ENCODE assay signal across 8 cellular contexts in genomic region chr3:160449660-160450598, GRCh38. TPM values are rescaled to one million over a fixed set of nuclear protein-coding genes. Genes with fewer than 3 reads are reported as not detected.
DNase-seq lines count a peak whose midpoint lies in the region; ATAC-seq lines count a peak whose summit lies in the region.

Gene TRIM59 (minus strand): TSS chr3:160449786. CDS start chr3:160439183, 10,603 bp downstream.

- peak within 1 kb of the TSS; percentile 52 for H2BK120ac ChIP-seq in mesenchymal stem cell (ENCODE audit: low read depth, low read length)

- peak within 1 kb of the TSS; percentile 88 for H3K4me3 ChIP-seq in endocrine pancreas (ENCODE audit: control insufficient read depth, insufficient read depth, low read length)
- H3K4me3 ChIP-seq in mesenchymal stem cell (ENCODE audit: insufficient read depth in 1 of 2, low read depth in 1 of 2, low read length in 2 of 2), result peak within 1 kb of the TSS; percentile 89 to 90

- no peaks in the 10 kb centered on the region for H3K9me3 ChIP-seq in endocrine pancreas (ENCODE audit: control insufficient read depth, low read length)
- H3K9me3 ChIP-seq in mesenchymal stem cell (ENCODE audit: control insufficient read depth, low read length), result no peaks in the 10 kb centered on the region

- H3K27me3 ChIP-seq in endocrine pancreas (ENCODE audit: control insufficient read depth, insufficient read depth, low read length), result no peaks in the 10 kb centered on the region
- no peaks in the 10 kb centered on the region for H3K27me3 ChIP-seq in mesenchymal stem cell (ENCODE audit: control insufficient read depth in 1 of 2, insufficient read depth in 1 of 2, low read length in 2 of 2)

- H3K14ac ChIP-seq in mesenchymal stem cell (ENCODE audit: low read length in 2 of 2), result peak within 1 kb of the TSS in 1 of 2 experiments; percentile 46

- ATAC-seq in GM18519 (IDR thresholded peaks at IDR 0.05; ENCODE audit: low FRiP score, unreplicated experiment) (peak; percentile 92), HG03025 (IDR thresholded peaks at IDR 0.05; ENCODE audit: low FRiP score, unreplicated experiment) (peak; percentile 92)

- peak within 1 kb of the TSS; percentile 82 to 89 for H3K4ac ChIP-seq in mesenchymal stem cell (ENCODE audit: low read depth in 1 of 2, low read length in 2 of 2)

- peak within 1 kb of the TSS; percentile 90 to 94 for H3K18ac ChIP-seq in mesenchymal stem cell (ENCODE audit: low read depth in 1 of 2, low read length in 2 of 2)

- peak within 1 kb of the TSS; percentile 29 for H2BK15ac ChIP-seq in mesenchymal stem cell (ENCODE audit: low read depth, poor library complexity, severe bottlenecking)

- H2AFZ ChIP-seq in mesenchymal stem cell (ENCODE audit: low read depth, low read length), result peak within 1 kb of the TSS; percentile 91

- H3K4me1 ChIP-seq in endocrine pancreas (ENCODE audit: control insufficient read depth, insufficient read depth, low read length), result no peaks in the 10 kb centered on the region
- H3K4me1 ChIP-seq in mesenchymal stem cell (ENCODE audit: control insufficient read depth, insufficient read depth, low read depth, low read length), result peaks cover 13% of the 10 kb centered on the region

- peak within 1 kb of the TSS; percentile 89 for H3K27ac ChIP-seq in mesenchymal stem cell (ENCODE audit: low read length, poor library complexity, severe bottlenecking)

- peak within 1 kb of the TSS; percentile 20 to 84 for H2BK12ac ChIP-seq in mesenchymal stem cell (ENCODE audit: low read length in 2 of 2)

- peak within 1 kb of the TSS; percentile 96 for H4K91ac ChIP-seq in mesenchymal stem cell (ENCODE audit: low read length)

- H3K9ac ChIP-seq in endocrine pancreas (ENCODE audit: control insufficient read depth, insufficient read depth, low read length), result peak within 1 kb of the TSS; percentile 47
- peak within 1 kb of the TSS; percentile 78 for H3K9ac ChIP-seq in mesenchymal stem cell (ENCODE audit: low read length)

- peak within 1 kb of the TSS in 1 of 2 experiments; percentile 97 for H3K23ac ChIP-seq in mesenchymal stem cell (ENCODE audit: low read length in 2 of 2)

- DNase-seq in NCI-H526 (lab: John Stamatoyannopoulos, UW) (peak; percentile 90 to 97), mesenchymal stem cell (peak; percentile 98), AML-193 (lab: John Stamatoyannopoulos, UW) (no peak)
- DNase-seq in activated CD8-positive, alpha-beta memory T cell treated with anti-CD3 and anti-CD28 coated beads for 48 hours (ENCODE audit: low read depth in 2 of 3, low spot score in 2 of 3), result peak; percentile 84 to 95 (median 93)
- peak; percentile 89 for DNase-seq in stimulated activated CD8-positive, alpha-beta memory T cell treated with anti-CD3 and anti-CD28 coated beads, Interleukin-12 subunit alpha, Interleukin-12 subunit beta, amount 100 ng/mL, for 24 hours (ENCODE audit: extremely low read depth)

- H4K8ac ChIP-seq in mesenchymal stem cell (ENCODE audit: low read length), result peak within 1 kb of the TSS; percentile 99

- H3K79me1 ChIP-seq in mesenchymal stem cell (replicated peaks; ENCODE audit: low read length, poor library complexity, severe bottlenecking), result no peaks in the 10 kb centered on the region

- H2AK5ac ChIP-seq in mesenchymal stem cell (ENCODE audit: low read length, severe bottlenecking), result peak within 1 kb of the TSS; percentile 63

- peak within 1 kb of the TSS; percentile 36 for H3K4me2 ChIP-seq in mesenchymal stem cell (ENCODE audit: low read length, poor library complexity, severe bottlenecking)

- H3K36me3 ChIP-seq in endocrine pancreas (ENCODE audit: control insufficient read depth, insufficient read depth, low read length) (no peaks in the 10 kb centered on the region), mesenchymal stem cell (ENCODE audit: control insufficient read depth in 1 of 2, insufficient read depth in 2 of 2, low read depth in 1 of 2, low read length in 2 of 2) (peaks cover 0 to 9% of the 10 kb centered on the region in 2 experiments)

- under 1% methylated on average over 70 of the region's 71 CpGs for WGBS in mesenchymal stem cell

- H2BK5ac ChIP-seq in mesenchymal stem cell (ENCODE audit: low read depth, low read length, poor library complexity, severe bottlenecking), result peak within 1 kb of the TSS; percentile 92

RNA-seq across cellular contexts. Expression of gene TRIM59, which starts in this region (rescaled TPM):
- polyA plus RNA-seq in mesenchymal stem cell (2013, experiment 1 of 2), result 11.1 TPM
- polyA plus RNA-seq in mesenchymal stem cell (2013, experiment 2 of 2), result 9.7 TPM

Comparison
In these comparisons a context has a peak if more than half of its experiments do, and no peak if none do; other contexts are left out.
1. DNase-seq: peak in NCI-H526 (2 of 2), activated CD8-positive, alpha-beta memory T cell treated with anti-CD3 and anti-CD28 coated beads for 48 hours (3 of 3), mesenchymal stem cell (single experiment) and stimulated activated CD8-positive, alpha-beta memory T cell treated with anti-CD3 and anti-CD28 coated beads, Interleukin-12 subunit alpha, Interleukin-12 subunit beta, amount 100 ng/mL, for 24 hours (single experiment); none in AML-193 (0 of 2).